ENCODE assay signal across 8 cellular contexts in genomic region chr11:72222907-72223614, GRCh38. TPM values are rescaled to one million over a fixed set of nuclear protein-coding genes. Genes with fewer than 3 reads are reported as not detected.
A peak's percentile ranks its signal among the peaks of the same experiment; 100 is the strongest.
DNase-seq lines count a peak whose midpoint lies in the region; ATAC-seq and TF ChIP-seq lines count a peak whose summit lies in the region.

No MANE protein-coding gene starts in this region.

- no peaks in the 10 kb centered on the region for H3K9me3 ChIP-seq in RWPE2 (ENCODE audit: severe bottlenecking)
- H3K9me3 ChIP-seq in neuron (ENCODE audit: low read length): no peaks in the 10 kb centered on the region

- peak; percentile 74 for ATAC-seq in GM23338
- peak; percentile 80 for ATAC-seq in RWPE2 (ENCODE audit: low read depth)

- peak overlapping the region; percentile 100 for H3K4me2 ChIP-seq in GM23338

- peaks cover 20% of the 10 kb centered on the region for H3K27me3 Mint-ChIP-seq in GM23338 (ENCODE audit: insufficient read depth, low read depth, poor library complexity)

- H3K4me3 Mint-ChIP-seq in GM23338: peak overlapping the region; percentile 73

- H4K20me1 ChIP-seq in GM23338 (replicated peaks; ENCODE audit: insufficient read depth): peaks cover 12% of the 10 kb centered on the region

- DNase-seq in EH (ENCODE audit: low read depth) (peak; percentile 95), GM23338 (ENCODE audit: low spot score) (peak; percentile 99), LNCaP clone FGC (ENCODE audit: low read depth) (peak; percentile 80), RWPE2 (ENCODE audit: low spot score) (peak; percentile 94), foreskin fibroblast (peak; percentile 83 to 95), stromal cell of bone marrow (ENCODE audit: low read depth) (peak; percentile 63)
- DNase-seq in activated effector memory CD4-positive, alpha-beta T cell treated with Interleukin-2 at 50 U/mL for 16 hours: peak; percentile 94

- peaks cover 27% of the 10 kb centered on the region for H3K4me1 Mint-ChIP-seq in GM23338

- peaks cover 20% of the 10 kb centered on the region for H3K79me2 ChIP-seq in GM23338 (replicated peaks; ENCODE audit: insufficient read depth)

- H3K4me1 ChIP-seq in GM23338 (ENCODE audit: insufficient read depth) (peaks cover 25% of the 10 kb centered on the region), RWPE2 (ENCODE audit: insufficient read depth, poor library complexity, severe bottlenecking) (peaks cover 5% of the 10 kb centered on the region), neuron (ENCODE audit: insufficient read depth, low read length) (peaks cover 10% of the 10 kb centered on the region)

- H3K27ac ChIP-seq in GM23338 (ENCODE audit: low read depth) (peak overlapping the region; percentile 91), RWPE2 (ENCODE audit: poor library complexity, severe bottlenecking) (peak overlapping the region; percentile 79)

- peak overlapping the region; percentile 65; the same call in 1 of the 2 replicates for H3K27ac Mint-ChIP-seq in GM23338

- H3K4me3 ChIP-seq in GM23338 (peak overlapping the region; percentile 97), LNCaP clone FGC (ENCODE audit: low read depth, low read length) (peak overlapping the region; percentile 99), RWPE2 (ENCODE audit: severe bottlenecking) (peak overlapping the region; percentile 91), foreskin fibroblast (ENCODE audit: low read depth in 1 of 2, low read length in 2 of 2) (peak overlapping the region; percentile 97 to 99), neuron (ENCODE audit: low read length) (peak overlapping the region; percentile 74)

- H3F3A ChIP-seq in GM23338 (replicated peaks; ENCODE audit: low read depth): peaks cover 2% of the 10 kb centered on the region; the same call in 1 of the 2 replicates

- H3K36me3 ChIP-seq in GM23338 (ENCODE audit: insufficient read depth): no peaks in the 10 kb centered on the region
- peaks cover 18% of the 10 kb centered on the region for H3K36me3 ChIP-seq in RWPE2 (ENCODE audit: low read depth)
- peaks cover 9% of the 10 kb centered on the region for H3K36me3 ChIP-seq in neuron (ENCODE audit: insufficient read depth, low read length)

- H3K27me3 ChIP-seq in GM23338 (ENCODE audit: insufficient read depth): peaks cover 16% of the 10 kb centered on the region; the same call in 1 of the 2 replicates
- no peaks in the 10 kb centered on the region for H3K27me3 ChIP-seq in RWPE2 (ENCODE audit: insufficient read depth, poor library complexity, severe bottlenecking)
- H3K27me3 ChIP-seq in neuron (ENCODE audit: insufficient read depth, low read length): peaks cover 11% of the 10 kb centered on the region

- TF ChIP-seq CTCF in GM23338 (conservative IDR thresholded peaks at IDR 0.05; ENCODE audit: low read depth in 2 of 2): no peak
- no peak for TF ChIP-seq CTCF in LNCaP clone FGC (IDR thresholded peaks at IDR 0.05; ENCODE audit: control insufficient read depth, extremely low read depth, insufficient read depth)
- no peak for TF ChIP-seq CTCF in RWPE2 (IDR thresholded peaks at IDR 0.05; ENCODE audit: poor library complexity, severe bottlenecking)
- peak; percentile 15 for TF ChIP-seq CTCF in foreskin fibroblast (IDR thresholded peaks at IDR 0.05; ENCODE audit: low read depth, low read length)

- H3K9me3 Mint-ChIP-seq in GM23338: no peaks in the 10 kb centered on the region

- peaks cover under 1% of the 10 kb centered on the region; the same call in 2 of the 3 replicates for H3K36me3 Mint-ChIP-seq in GM23338 (ENCODE audit: low read depth)

- H3K9me2 ChIP-seq in GM23338 (ENCODE audit: insufficient read depth): no peaks in the 10 kb centered on the region

- peak overlapping the region; percentile 33; the same call in 1 of the 2 replicates for H2AFZ ChIP-seq in GM23338
- H2AFZ ChIP-seq in neuron (ENCODE audit: low read depth, low read length): peak overlapping the region; percentile 76

TF ChIP-seq in GM23338, 12 proteins besides CTCF, POLR2A, EP300 and RAD21:
- TF ChIP-seq EZH2phosphoT487 (IDR thresholded peaks at IDR 0.05; ENCODE audit: unreplicated experiment) (no peak), CREB1 (CRISPR knock-in tag; IDR thresholded peaks at IDR 0.05; ENCODE audit: low read depth) (peak; percentile 51), STAT1 (IDR thresholded peaks at IDR 0.05; ENCODE audit: unreplicated experiment) (no peak), ZNF114 (CRISPR knock-in tag; IDR thresholded peaks at IDR 0.05) (no peak), JUNB (IDR thresholded peaks at IDR 0.05; ENCODE audit: unreplicated experiment) (no peak), POLR2AphosphoS5 (IDR thresholded peaks at IDR 0.05; ENCODE audit: low read depth) (peak; percentile 52; the same call in 1 of the 2 replicates), NANOG (IDR thresholded peaks at IDR 0.05; ENCODE audit: borderline replicate concordance) (no peak)
TF ChIP-seq in GM23338: peak in this region for 2.

RNA-seq across cellular contexts. Expression of gene INPPL1, which starts 1.5 kb away (rescaled TPM):
- total RNA-seq in GM23338 (2014; rRNA removed; shearing (Covaris generic)): 54.3 and 54.7 TPM in 2 replicates
- 15.5 and 21.5 TPM in 2 replicates for polyA plus RNA-seq in GM23338 (2016; fragmentation: Nextera tagmentation; extraction: Ambion mirVana)

RNA-seq across cellular contexts. Expression of gene FOLR2, which starts 6.5 kb away (rescaled TPM):
- total RNA-seq in GM23338 (2014; rRNA removed; shearing (Covaris generic)): not detected in 2 replicates
- polyA plus RNA-seq in GM23338 (2016; fragmentation: Nextera tagmentation; extraction: Ambion mirVana): not detected in 2 replicates

RNA-seq across cellular contexts. Expression of gene PHOX2A, which starts 20.9 kb away (rescaled TPM):
- not detected in 2 replicates for total RNA-seq in GM23338 (2014; rRNA removed; shearing (Covaris generic))
- 0.23 and 0.31 TPM in 2 replicates for polyA plus RNA-seq in GM23338 (2016; fragmentation: Nextera tagmentation; extraction: Ambion mirVana)

RNA-seq across cellular contexts. Expression of gene FOLR1, which starts 31.1 kb away (rescaled TPM):
- total RNA-seq in GM23338 (2014; rRNA removed; shearing (Covaris generic)): 0.27 TPM in 1 of 2 replicates, not detected in the other
- polyA plus RNA-seq in GM23338 (2016; fragmentation: Nextera tagmentation; extraction: Ambion mirVana): 0.42 and 0.68 TPM in 2 replicates

Comparison
In these comparisons a context has a peak if more than half of its experiments do, and no peak if none do; other contexts are left out.
1. Peak in every context shown above with its lines: DNase-seq, ATAC-seq, H3K4me3 ChIP-seq and H3K27ac ChIP-seq.